Comparison of ENCODE assay signal across 28 cellular contexts in the genomic region with DNA sequence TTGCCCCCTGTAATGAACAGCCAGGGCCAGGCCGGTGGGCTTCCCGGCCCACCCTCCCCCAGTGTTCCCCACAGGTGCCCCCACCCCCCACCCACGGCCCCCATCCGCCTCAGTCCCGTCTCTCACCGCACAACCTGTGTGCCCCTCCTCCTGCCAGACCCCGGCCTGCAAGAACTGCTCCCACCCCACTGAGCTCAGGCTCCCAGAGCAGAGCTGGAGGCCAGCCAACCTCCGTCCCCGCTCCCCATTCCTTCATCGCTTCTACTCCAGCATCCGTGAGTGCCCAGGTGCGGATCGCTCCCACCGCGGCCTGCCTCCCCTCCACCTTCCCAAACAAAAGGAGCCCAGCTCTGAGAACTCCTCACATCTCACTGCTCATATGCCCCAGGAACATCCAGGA. TPM values are rescaled to one million over a fixed set of nuclear protein-coding genes. Genes with fewer than 3 reads are reported as not detected.
"Had no signal": no experiment of that assay in that cellular context is flagged by ENCODE, and none has a peak within 500 bp of the region (broad histone marks: within the 10 kb centered on the region; RNA-seq: fewer than 3 reads in every experiment).

No MANE protein-coding gene starts in this region.

- H3K27ac ChIP-seq: breast epithelium, hepatocyte, ovary, thyroid gland had no signal

- ATAC-seq: activated T-cell treated with anti-CD3 and anti-CD28 coated beads, Interleukin-2, amount 50 U/mL, for 4 hours; left lobe of liver; right cardiac atrium had no signal

- H3K36me3 ChIP-seq: breast epithelium, ovary, thyroid gland had no signal

- H3K36me3 Mint-ChIP-seq: activated naive CD8-positive, alpha-beta T cell; naive B cell had no signal

- DNase-seq: activated CD8-positive, alpha-beta memory T cell treated with anti-CD3 and anti-CD28 coated beads for 24 hours; activated CD8-positive, alpha-beta memory T cell treated with anti-CD3 and anti-CD28 coated beads, Interleukin-2, amount 50 U/mL, for 48 hours; activated naive CD4-positive, alpha-beta T cell; activated T-cell treated with anti-CD3 and anti-CD28 coated beads, Interleukin-2, amount 50 U/mL, for 4 hours; effector memory CD4-positive, alpha-beta T cell; foreskin melanocyte; immature natural killer cell; naive B cell; ovary; stimulated activated CD4-positive, alpha-beta T cell treated with anti-CD3 and anti-CD28 coated beads, Interleukin-12 subunit alpha, Interleukin-12 subunit beta, amount 100 ng/mL, for 4 hours; stimulated activated CD4-positive, alpha-beta T cell treated with anti-CD3 and anti-CD28 coated beads, Interleukin-4, amount 100 ng/mL, for 4 hours; substantia nigra; T-helper 1 cell; thyroid gland had no signal

- H2AFZ ChIP-seq: hepatocyte had no signal

- H3K4me3 ChIP-seq: breast epithelium, hepatocyte, lung, ovary, thyroid gland had no signal

- H3K9me3 ChIP-seq: breast epithelium, ovary, thyroid gland had no signal

- H3K27me3 ChIP-seq: breast epithelium, hepatocyte, ovary, thyroid gland had no signal

- H3K27me3 Mint-ChIP-seq: activated naive CD8-positive, alpha-beta T cell; central memory CD8-positive, alpha-beta T cell; naive B cell; stimulated activated naive CD8-positive, alpha-beta T cell treated with anti-CD3 and anti-CD28 coated beads, Interleukin-15, Interleukin-2, amounts not matched to agents 100 ng/mL and 50 ng/mL, for 24 hours had no signal

- H3K4me2 ChIP-seq: hepatocyte had no signal

- H3K9me3 Mint-ChIP-seq: activated T-cell treated with anti-CD3 and anti-CD28 coated beads, Interleukin-2, amount 50 U/mL, for 4 hours; activated T-helper 2 cell treated with anti-CD3 and anti-CD28 coated beads, Interferon-gamma antibody, Interleukin-2, Interleukin-4, amounts not matched to agents 10 μg/mL and 5 μg/mL and 100 μg/mL, durations not matched to agents 14 hours and 24 hours and 36 hours; central memory CD8-positive, alpha-beta T cell; immature natural killer cell; naive B cell; stimulated activated naive CD8-positive, alpha-beta T cell treated with anti-CD3 and anti-CD28 coated beads, Interleukin-15, Interleukin-2, amounts not matched to agents 100 ng/mL and 50 ng/mL, for 24 hours had no signal

- H3K4me1 ChIP-seq: breast epithelium had no signal

- H3K4me3 Mint-ChIP-seq: activated naive CD8-positive, alpha-beta T cell; activated T-cell treated with anti-CD3 and anti-CD28 coated beads, Interleukin-2, amount 50 U/mL, for 4 hours; central memory CD8-positive, alpha-beta T cell; immature natural killer cell; stimulated activated naive CD8-positive, alpha-beta T cell treated with anti-CD3 and anti-CD28 coated beads, Interleukin-15, Interleukin-2, amounts not matched to agents 100 ng/mL and 50 ng/mL, for 24 hours had no signal

- H3K27ac Mint-ChIP-seq: activated naive CD8-positive, alpha-beta T cell; activated T-helper 2 cell treated with anti-CD3 and anti-CD28 coated beads, Interferon-gamma antibody, Interleukin-2, Interleukin-4, amounts not matched to agents 10 μg/mL and 5 μg/mL and 100 μg/mL, durations not matched to agents 14 hours and 24 hours and 36 hours; stimulated activated naive CD8-positive, alpha-beta T cell treated with anti-CD3 and anti-CD28 coated beads, Interleukin-15, Interleukin-2, amounts not matched to agents 100 ng/mL and 50 ng/mL, for 24 hours had no signal

RNA-seq across cellular contexts. Expression of gene IL17C, which starts 20.3 kb away (rescaled TPM):
- total RNA-seq: activated T-cell treated with anti-CD3 and anti-CD28 coated beads, Interleukin-2, amount 50 U/mL, for 4 hours; activated T-helper 2 cell treated with anti-CD3 and anti-CD28 coated beads, Interferon-gamma antibody, Interleukin-2, Interleukin-4, amounts not matched to agents 10 μg/mL and 5 μg/mL and 100 μg/mL, durations not matched to agents 14 hours and 24 hours and 36 hours; breast epithelium; dermis microvascular lymphatic vessel endothelial cell; hepatocyte; left lobe of liver; lung; mesenteric fat pad; mucosa of gallbladder; ovary; pulmonary artery endothelial cell; right cardiac atrium; skeletal muscle tissue; thyroid gland had no signal
- polyA plus RNA-seq: ovary, right cardiac atrium had no signal
